ENCODE assay signal across 20 cellular contexts in genomic region chr2:175035806-175036205, GRCh38. TPM values are rescaled to one million over a fixed set of nuclear protein-coding genes. Genes with fewer than 3 reads are reported as not detected.
DNase-seq lines count a peak whose midpoint lies in the region; ATAC-seq and TF ChIP-seq lines count a peak whose summit lies in the region.
"Had no signal": no experiment of that assay in that cellular context is flagged by ENCODE, and none has a peak within 500 bp of the region (broad histone marks: within the 10 kb centered on the region; RNA-seq: fewer than 3 reads in every experiment).

No MANE protein-coding gene starts in this region.

- H3K36me3 ChIP-seq in SK-N-SH (replicated peaks in 1 of 2; ENCODE audit: control insufficient read depth in 1 of 2, insufficient read depth in 2 of 2, low read length in 1 of 2) (no peaks in the 10 kb centered on the region), PC-3 (ENCODE audit: low read depth, low read length) (no peaks in the 10 kb centered on the region)
- H3K36me3 ChIP-seq: BLaER1, HAP-1, SJSA1 had no signal

- H4K20me1 ChIP-seq in SK-N-SH (ENCODE audit: insufficient read depth) (no peaks in the 10 kb centered on the region), PC-3 (ENCODE audit: low read length) (no peaks in the 10 kb centered on the region)
- H4K20me1 ChIP-seq: BLaER1 had no signal

- no peaks in the 10 kb centered on the region for H3K4me1 Mint-ChIP-seq in Calu3 (ENCODE audit: low read depth, unreplicated experiment)

- BruUV-seq in PC-3 (replicated peaks; lab: Mats Ljungman, UMichigan) (no TSS peak), Calu3 (replicated peaks; lab: Mats Ljungman, UMichigan) (no TSS peak)

- no peaks in the 10 kb centered on the region for H3K27me3 Mint-ChIP-seq in Calu3 (ENCODE audit: unreplicated experiment)
- H3K27me3 Mint-ChIP-seq: CD4-positive, CD25-positive, alpha-beta regulatory T cell had no signal

- no peak overlapping the region for H3K9ac ChIP-seq in SK-N-SH
- no peak overlapping the region for H3K9ac ChIP-seq in PC-3 (ENCODE audit: low read length)
- H3K9ac ChIP-seq: BLaER1 had no signal

- H3K9me3 Mint-ChIP-seq in Calu3 (ENCODE audit: low read depth, unreplicated experiment), result no peaks in the 10 kb centered on the region

- H3F3A ChIP-seq in SK-N-SH (replicated peaks; ENCODE audit: insufficient read depth) (no peaks in the 10 kb centered on the region), PC-3 (ENCODE audit: low read length, unreplicated experiment) (no peaks in the 10 kb centered on the region)

- H3K27me3 ChIP-seq in SK-N-SH (ENCODE audit: insufficient read depth) (no peaks in the 10 kb centered on the region), PC-3 (ENCODE audit: low read length) (no peaks in the 10 kb centered on the region)
- H3K27me3 ChIP-seq: BLaER1, SJSA1 had no signal

- H3K4me1 ChIP-seq in SK-N-SH (ENCODE audit: control insufficient read depth in 1 of 2, insufficient read depth in 2 of 2, low read depth in 1 of 2, low read length in 1 of 2) (no peaks in the 10 kb centered on the region), PC-3 (ENCODE audit: insufficient read depth, low read length) (no peaks in the 10 kb centered on the region)
- H3K4me1 ChIP-seq: BLaER1 had no signal

- CTCF ChIA-PET in SK-N-SH (lab: Yijun Ruan, JAX) (interaction anchor here (0.6 to 1.5 kb wide), 4 partner anchors 9 to 86 kb away, joined by 3 to 4 read pairs (median 4); no protein-coding TSS in a partner anchor), PC-3 (lab: Charles Lee) (no interaction called here), Calu3 (lab: Charles Lee) (no interaction called here)

- no peaks in the 10 kb centered on the region for H3K36me3 Mint-ChIP-seq in Calu3 (ENCODE audit: insufficient read depth, unreplicated experiment)
- H3K36me3 Mint-ChIP-seq: CD4-positive, CD25-positive, alpha-beta regulatory T cell had no signal

- intact Hi-C loops in PC-3 (cut with micrococcal nuclease) (loop anchor here (1.0 to 10.0 kb wide), 3 partner anchors 151 to 1059 kb away; partner anchors contain the start of genes HOXD12 and HOXD13), Calu3 (cut with micrococcal nuclease; ENCODE audit: unreplicated experiment) (loop anchor here (1.0 kb wide), 1 partner anchor 246 kb away; no protein-coding TSS in a partner anchor)

- no peak overlapping the region for H3K27ac ChIP-seq in SK-N-SH (ENCODE audit: low read depth in 2 of 2, low read length in 1 of 2)
- H3K27ac ChIP-seq in PC-3 (ENCODE audit: low read length), result no peak overlapping the region
- H3K27ac ChIP-seq: BLaER1, PC-9, SJSA1 had no signal

- no peak overlapping the region for H3K4me2 ChIP-seq in SK-N-SH
- H3K4me2 ChIP-seq in PC-3 (ENCODE audit: low read length), result no peak overlapping the region
- H3K4me2 ChIP-seq: BLaER1 had no signal

- WGBS in SK-N-SH (ENCODE audit: low lambda C conversion rate), result 61% methylated on average over 3 of the region's 3 CpGs

- no peak overlapping the region for H3K4me3 Mint-ChIP-seq in Calu3 (ENCODE audit: low read depth, unreplicated experiment)
- H3K4me3 Mint-ChIP-seq: CD4-positive, CD25-positive, alpha-beta regulatory T cell had no signal

- no peak for TF ChIP-seq RAD21 in SK-N-SH (IDR thresholded peaks at IDR 0.05; ENCODE audit: low read length)

- H3K4me3 ChIP-seq in SK-N-SH (ENCODE audit: low read depth in 2 of 2, low read length in 1 of 2) (no peak overlapping the region), PC-3 (ENCODE audit: low read length) (no peak overlapping the region)
- H3K4me3 ChIP-seq: BLaER1, HAP-1, PC-9, SJSA1 had no signal

- DNase-seq in SK-N-SH (no peak), PC-3 (no peak), myocyte (ENCODE audit: low read depth) (peak; percentile 62), NCI-H774 (lab: John Stamatoyannopoulos, UW) (no peak), Calu3 (no peak), T-helper 1 cell (no peak)
- DNase-seq: 8988T; NCI-H1436; NCI-H187; NCI-H524 treated with DMSO at 0.1 percent for 48 hours; NK-92 treated with Interleukin-12 subunit alpha and Interleukin-12 subunit beta, amount 100 ng/mL, for 24 hours; Right ventricle myocardium superior; RPMI8226 had no signal

- H3K79me2 ChIP-seq in SK-N-SH (ENCODE audit: insufficient read depth), result no peaks in the 10 kb centered on the region
- no peaks in the 10 kb centered on the region for H3K79me2 ChIP-seq in PC-3 (ENCODE audit: low read length)

- no peaks in the 10 kb centered on the region for H3K9me2 ChIP-seq in SK-N-SH
- H3K9me2 ChIP-seq in PC-3 (replicated peaks; ENCODE audit: low read length), result no peaks in the 10 kb centered on the region

- 0 out of 2 replicates have a peak overlapping the region, but pooled peaks have one; percentile 79 for H2AFZ ChIP-seq in SK-N-SH (ENCODE audit: low read depth)
- H2AFZ ChIP-seq in PC-3 (ENCODE audit: low read length), result peak overlapping the region; percentile 64

- H3K27ac Mint-ChIP-seq in Calu3 (ENCODE audit: unreplicated experiment), result no peak overlapping the region

- TF ChIP-seq EP300 in SK-N-SH (IDR thresholded peaks at IDR 0.05; ENCODE audit: borderline replicate concordance in 1 of 2, low read depth in 1 of 2, low read length in 1 of 2), result no peak

- no peaks in the 10 kb centered on the region for H3K9me3 ChIP-seq in SK-N-SH
- no peaks in the 10 kb centered on the region for H3K9me3 ChIP-seq in PC-3 (ENCODE audit: low read length)
- H3K9me3 ChIP-seq: BLaER1, HAP-1, SJSA1 had no signal

- POLR2A ChIA-PET in SK-N-SH (lab: Yijun Ruan, JAX) (no interaction called here), PC-3 (lab: Charles Lee; ENCODE audit: unreplicated experiment) (no interaction called here)

- ATAC-seq in SK-N-SH treated with all-trans-retinoic acid at 6 μM for 48 hours (no peak), PC-3 (no peak), HG02763 (IDR thresholded peaks at IDR 0.05; ENCODE audit: unreplicated experiment) (no peak)

- TF ChIP-seq CTCF in SK-N-SH (IDR thresholded peaks at IDR 0.05) (no peak), PC-3 (conservative IDR thresholded peaks at IDR 0.05; ENCODE audit: low read depth, low read length) (no peak), Calu3 (IDR thresholded peaks at IDR 0.05; ENCODE audit: unreplicated experiment) (no peak)

TF ChIP-seq in SK-N-SH, 30 proteins besides CTCF, POLR2A, EP300 and RAD21 (continues in another document):
- TF ChIP-seq YY1 (IDR thresholded peaks at IDR 0.05; ENCODE audit: low read depth) (no peak), MEF2A (IDR thresholded peaks at IDR 0.05; ENCODE audit: borderline replicate concordance, low read depth) (no peak), GABPA (IDR thresholded peaks at IDR 0.05; ENCODE audit: low read depth) (no peak), POLR2AphosphoS5 (IDR thresholded peaks at IDR 0.05; ENCODE audit: low read depth, low read length) (no peak), PBX3 (IDR thresholded peaks at IDR 0.05) (no peak), RCOR1 (IDR thresholded peaks at IDR 0.05; ENCODE audit: low read length) (no peak), SIN3A (IDR thresholded peaks at IDR 0.05; ENCODE audit: borderline replicate concordance, low read depth, low read length) (no peak), EZH2phosphoT487 (IDR thresholded peaks at IDR 0.05; ENCODE audit: borderline replicate concordance, low read depth) (no peak), FOSL2 (IDR thresholded peaks at IDR 0.05; ENCODE audit: borderline replicate concordance, low read depth) (no peak), CHD2 (IDR thresholded peaks at IDR 0.05; ENCODE audit: low read length, partially characterized antibody) (no peak), GATA2 (CRISPR knock-in tag; IDR thresholded peaks at IDR 0.05) (no peak)

TF ChIP-seq in SK-N-SH treated with all-trans-retinoic acid at 6 μM for 48 hours, 23 proteins besides CTCF, POLR2A, EP300 and RAD21 (continues in another document):
- TF ChIP-seq TCF4 (CRISPR knock-in tag; IDR thresholded peaks at IDR 0.05; ENCODE audit: borderline replicate concordance), result no peak
- no peak for TF ChIP-seq ZC3H10 (CRISPR knock-in tag; IDR thresholded peaks at IDR 0.05)
- no peak for TF ChIP-seq SNAI2 (CRISPR knock-in tag; IDR thresholded peaks at IDR 0.05)
- no peak for TF ChIP-seq BACH2 (CRISPR knock-in tag; IDR thresholded peaks at IDR 0.05; ENCODE audit: borderline replicate concordance)
- TF ChIP-seq ISL1 (CRISPR knock-in tag; IDR thresholded peaks at IDR 0.05), result no peak
- TF ChIP-seq CREB5 (CRISPR knock-in tag; IDR thresholded peaks at IDR 0.05; ENCODE audit: low read depth), result no peak
- no peak for TF ChIP-seq PATZ1 (CRISPR knock-in tag; IDR thresholded peaks at IDR 0.05; ENCODE audit: borderline replicate concordance)
- TF ChIP-seq ARNTL (CRISPR knock-in tag; IDR thresholded peaks at IDR 0.05; ENCODE audit: borderline replicate concordance, low read depth), result no peak
- TF ChIP-seq RARB (CRISPR knock-in tag; IDR thresholded peaks at IDR 0.05), result no peak

RNA-seq across cellular contexts. Expression of gene CHN1, which starts 30.6 kb away (rescaled TPM):
- 31.6 and 46.9 TPM in 2 replicates for polyA plus RNA-seq in SK-N-SH (2012; rRNA removed)
- polyA plus RNA-seq in SK-N-SH (2012; cell fraction: cytosol; rRNA removed), result 45.3 and 56.3 TPM in 2 replicates
- polyA plus RNA-seq in SK-N-SH (2012; cell fraction: nucleus; rRNA removed), result 13.8 and 27.9 TPM in 2 replicates
- total RNA-seq in PC-3 (2014; rRNA removed) (7.8 and 9.2 TPM in 2 replicates), myocyte (42.9 and 43.0 TPM in 2 replicates), Calu3 (2022) (1.3 and 2.4 TPM in 2 replicates)
- polyA plus RNA-seq in myocyte (2012), result 56.1 TPM
